Comparison of ENCODE assay signal across 1 cellular context in the genomic region with DNA sequence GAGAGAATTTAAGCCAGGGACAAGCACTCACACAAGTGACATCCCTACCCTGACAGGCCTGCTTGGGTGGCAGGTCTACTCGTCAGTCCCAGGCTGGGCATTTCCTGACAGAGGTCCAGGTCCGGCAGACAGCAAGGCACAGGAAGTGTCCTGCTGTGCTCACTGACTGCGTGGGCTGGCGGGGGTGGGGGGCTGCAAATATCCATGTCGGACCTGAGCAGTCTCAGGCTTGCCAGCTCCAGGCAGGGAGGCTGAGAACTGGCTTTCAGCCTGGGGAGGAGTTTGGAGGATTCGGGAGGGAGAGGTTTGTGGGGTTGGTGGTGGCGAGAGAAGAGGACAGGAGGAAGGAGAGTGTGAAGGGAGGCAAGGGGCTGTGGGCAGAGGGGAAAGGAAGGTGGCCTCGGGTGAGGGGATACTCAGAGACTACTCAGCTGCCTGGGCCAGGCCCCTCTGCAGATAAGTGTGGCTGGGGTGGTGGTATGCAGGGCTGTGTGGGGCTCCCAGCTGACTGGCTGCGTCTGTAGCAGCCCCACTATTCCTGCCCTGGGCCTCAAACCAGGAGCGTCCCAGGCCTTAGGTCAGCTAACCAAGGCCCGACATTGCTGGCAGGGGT.
TF ChIP-seq lines count a peak whose summit lies in the region.

No MANE protein-coding gene starts in this region.

TF ChIP-seq in WTC11, 78 proteins besides CTCF, POLR2A, EP300 and RAD21 (continued from another document):
- TF ChIP-seq FOXJ3 (CRISPR knock-in tag; IDR thresholded peaks at IDR 0.05; ENCODE audit: borderline replicate concordance) (no peak), SMAD4 (CRISPR knock-in tag; IDR thresholded peaks at IDR 0.05) (no peak), NFATC4 (CRISPR knock-in tag; IDR thresholded peaks at IDR 0.05) (no peak), RORB (CRISPR knock-in tag; IDR thresholded peaks at IDR 0.05) (no peak)
- TF ChIP-seq, protein P1, sequence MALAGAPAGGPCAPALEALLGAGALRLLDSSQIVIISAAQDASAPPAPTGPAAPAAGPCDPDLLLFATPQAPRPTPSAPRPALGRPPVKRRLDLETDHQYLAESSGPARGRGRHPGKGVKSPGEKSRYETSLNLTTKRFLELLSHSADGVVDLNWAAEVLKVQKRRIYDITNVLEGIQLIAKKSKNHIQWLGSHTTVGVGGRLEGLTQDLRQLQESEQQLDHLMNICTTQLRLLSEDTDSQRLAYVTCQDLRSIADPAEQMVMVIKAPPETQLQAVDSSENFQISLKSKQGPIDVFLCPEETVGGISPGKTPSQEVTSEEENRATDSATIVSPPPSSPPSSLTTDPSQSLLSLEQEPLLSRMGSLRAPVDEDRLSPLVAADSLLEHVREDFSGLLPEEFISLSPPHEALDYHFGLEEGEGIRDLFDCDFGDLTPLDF (CRISPR knock-in tag; IDR thresholded peaks at IDR 0.05) = no peak
- TF ChIP-seq, protein P2, sequence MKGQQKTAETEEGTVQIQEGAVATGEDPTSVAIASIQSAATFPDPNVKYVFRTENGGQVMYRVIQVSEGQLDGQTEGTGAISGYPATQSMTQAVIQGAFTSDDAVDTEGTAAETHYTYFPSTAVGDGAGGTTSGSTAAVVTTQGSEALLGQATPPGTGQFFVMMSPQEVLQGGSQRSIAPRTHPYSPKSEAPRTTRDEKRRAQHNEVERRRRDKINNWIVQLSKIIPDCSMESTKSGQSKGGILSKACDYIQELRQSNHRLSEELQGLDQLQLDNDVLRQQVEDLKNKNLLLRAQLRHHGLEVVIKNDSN (CRISPR knock-in tag; IDR thresholded peaks at IDR 0.05) = no peak
